ENCODE assay signal across 8 cellular contexts in the genomic region with DNA sequence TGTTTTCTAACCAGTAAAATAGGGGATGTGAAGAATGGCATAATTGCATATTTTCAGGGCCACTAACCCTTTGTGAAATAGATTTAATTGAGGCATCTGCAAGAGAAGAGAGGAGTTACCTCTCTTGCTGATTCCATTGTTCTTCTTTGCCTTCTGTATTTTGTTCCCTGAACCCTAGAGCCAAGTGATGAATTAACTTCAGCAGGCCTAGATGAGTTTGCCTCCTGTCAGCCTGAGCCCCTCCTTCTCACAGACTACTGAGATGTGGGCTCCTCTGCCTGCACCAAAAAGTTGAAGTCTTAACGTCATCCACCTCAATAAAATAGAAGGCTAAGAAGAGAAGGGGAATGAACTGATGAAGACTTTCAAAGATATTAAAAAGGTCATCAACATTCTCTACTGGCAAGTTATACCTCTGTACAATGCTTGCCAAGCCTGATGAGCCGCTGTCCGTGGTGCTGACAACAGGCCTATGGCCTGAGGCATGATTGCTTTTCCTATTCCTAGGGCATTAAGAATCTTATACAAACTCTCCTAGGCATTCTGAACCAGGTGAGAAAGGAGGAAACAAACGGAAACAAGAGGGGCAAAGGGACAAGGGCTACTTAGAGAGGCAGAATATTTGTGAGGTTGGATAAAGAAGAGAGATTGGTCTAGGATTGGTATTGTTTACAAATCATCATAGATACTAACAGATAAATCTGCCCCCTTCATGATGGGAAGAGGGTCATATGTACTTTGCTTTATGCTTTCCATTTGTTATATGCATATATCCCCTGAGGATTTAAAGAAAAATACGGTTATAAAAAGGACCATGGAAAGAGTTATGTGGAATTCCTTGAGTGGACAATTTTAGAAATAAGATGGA. TPM values are rescaled to one million over a fixed set of nuclear protein-coding genes. Genes with fewer than 3 reads are reported as not detected.
DNase-seq lines count a peak whose midpoint lies in the region; ATAC-seq, FAIRE-seq and TF ChIP-seq lines count a peak whose summit lies in the region.

No MANE protein-coding gene starts in this region.

- no TSS peak for BruUV-seq in GM12878 (replicated peaks; lab: Mats Ljungman, UMichigan)

- H3K4me3 Mint-ChIP-seq in naive B cell, result no peak overlapping the region

- no peaks in the 10 kb centered on the region for H4K20me1 ChIP-seq in GM12878 (ENCODE audit: control insufficient read depth, insufficient read depth)

- no peaks in the 10 kb centered on the region for H3K36me3 ChIP-seq in GM12878 (ENCODE audit: control insufficient read depth in 2 of 2, insufficient read depth in 2 of 2, low read length in 1 of 2)

- H3K36me3 Mint-ChIP-seq in naive B cell, result peaks cover 0 to 3% of the 10 kb centered on the region in 2 donors

- no peak for TF ChIP-seq POLR2A in GM12878 (IDR thresholded peaks at IDR 0.05; ENCODE audit: low read depth, low read length)

- H3K9me3 ChIP-seq in GM12878 (replicated peaks; ENCODE audit: control insufficient read depth, insufficient read depth, low read length), result no peaks in the 10 kb centered on the region

- H3K79me2 ChIP-seq in GM12878 (ENCODE audit: control insufficient read depth, insufficient read depth, low read length), result no peaks in the 10 kb centered on the region

- no peak overlapping the region for H3K4me2 ChIP-seq in GM12878 (ENCODE audit: control insufficient read depth, insufficient read depth)

- peaks cover 0 to 27% (median 17%) of the 10 kb centered on the region in 3 donors for H3K27me3 Mint-ChIP-seq in naive B cell

- 0 out of 3 replicates have a peak, but pooled peaks have one; percentile 45 for ATAC-seq in GM12878
- ATAC-seq in naive B cell (ENCODE audit: low read depth in 2 of 2), result no peak
- ATAC-seq in HG02678 (IDR thresholded peaks at IDR 0.05; ENCODE audit: unreplicated experiment), result no peak
- ATAC-seq in HG03342 (IDR thresholded peaks at IDR 0.05; ENCODE audit: unreplicated experiment), result no peak

- no peak overlapping the region for H3K27ac ChIP-seq in GM12878 (ENCODE audit: control insufficient read depth, insufficient read depth)

- H3K4me3 ChIP-seq in GM12865 (ENCODE audit: low read depth, low read length) (no peak overlapping the region), GM12878 (no peak overlapping the region)

- POLR2A ChIA-PET in GM12878 (lab: Charles Lee), result no interaction called here

- no peak overlapping the region for H3K9ac ChIP-seq in GM12878 (ENCODE audit: control insufficient read depth, insufficient read depth, low read length)

- no peak for TF ChIP-seq EP300 in GM12878 (IDR thresholded peaks at IDR 0.05; ENCODE audit: borderline replicate concordance in 1 of 2, control insufficient read depth in 1 of 2, low read depth in 2 of 2, low read length in 2 of 2)

- in situ Hi-C loops in GM12878 (cut with MboI), result no loop called here

- RAD21 ChIA-PET in GM12878 (lab: Charles Lee; ENCODE audit: unreplicated experiment), result no interaction called here

- CTCF ChIA-PET in GM12878 (lab: Yijun Ruan, JAX), result no interaction called here

- TF ChIP-seq CTCF in GM12865 (IDR thresholded peaks at IDR 0.05; ENCODE audit: insufficient read depth, low read depth, low read length, missing control alignments), result no peak
- no peak for TF ChIP-seq CTCF in GM12878 (IDR thresholded peaks at IDR 0.05 in 2 of 3, conservative IDR thresholded peaks at IDR 0.05 in 1 of 3; ENCODE audit: control insufficient read depth in 2 of 3, extremely low read depth in 1 of 3, insufficient read depth in 1 of 3, low read depth in 3 of 3, low read length in 3 of 3)

- SMC1A ChIA-PET in GM12878 (lab: Charles Lee; ENCODE audit: uncharacterized antibody, unreplicated experiment), result interaction anchor here (1.5 kb wide), 1 partner anchor 10 kb away, joined by 5 read pairs; no protein-coding TSS in a partner anchor

- TF ChIP-seq RAD21 in GM12878 (IDR thresholded peaks at IDR 0.05; ENCODE audit: insufficient read depth, low read depth, low read length), result no peak

- H3K27ac Mint-ChIP-seq in naive B cell, result no peak overlapping the region

- no peak for FAIRE-seq in GM12878 (lab: Jason Lieb, UNC)

- H3K27me3 ChIP-seq in GM12878 (replicated peaks in 1 of 2; ENCODE audit: control insufficient read depth in 2 of 2, insufficient read depth in 2 of 2, low read length in 1 of 2), result no peaks in the 10 kb centered on the region

- H3K4me1 ChIP-seq in GM12878 (ENCODE audit: control insufficient read depth, insufficient read depth, low read length), result no peaks in the 10 kb centered on the region

- no peak overlapping the region for H2AFZ ChIP-seq in GM12878 (ENCODE audit: control insufficient read depth, low read depth, low read length)

- peaks cover 0 to 5% (median 0%) of the 10 kb centered on the region in 7 donors for H3K9me3 Mint-ChIP-seq in naive B cell

- WGBS in GM12878 (ENCODE audit: insufficient coverage, insufficient replicate concordance, low lambda C conversion rate, missing lambda C conversion rate), result 28% methylated on average over 5 of the region's 5 CpGs

- H3K4me1 Mint-ChIP-seq in naive B cell, result peaks cover 0 to 8% (median 5%) of the 10 kb centered on the region in 3 donors

- DNase-seq in GM12865 (ENCODE audit: low read depth) (peak; percentile 49), NCI-H146 (lab: John Stamatoyannopoulos, UW) (peak; percentile 26), GM12878 (ENCODE audit: low read depth, low spot score) (no peak), naive B cell (peak; percentile 5), GF-D8 (lab: John Stamatoyannopoulos, UW) (no peak), 8988T (no peak)

- intact Hi-C loops in GM12878 (cut with micrococcal nuclease; ENCODE audit: unreplicated experiment), result no loop called here

TF ChIP-seq in GM12878, 131 proteins besides CTCF, POLR2A, EP300 and RAD21:
- TF ChIP-seq, protein P1, sequence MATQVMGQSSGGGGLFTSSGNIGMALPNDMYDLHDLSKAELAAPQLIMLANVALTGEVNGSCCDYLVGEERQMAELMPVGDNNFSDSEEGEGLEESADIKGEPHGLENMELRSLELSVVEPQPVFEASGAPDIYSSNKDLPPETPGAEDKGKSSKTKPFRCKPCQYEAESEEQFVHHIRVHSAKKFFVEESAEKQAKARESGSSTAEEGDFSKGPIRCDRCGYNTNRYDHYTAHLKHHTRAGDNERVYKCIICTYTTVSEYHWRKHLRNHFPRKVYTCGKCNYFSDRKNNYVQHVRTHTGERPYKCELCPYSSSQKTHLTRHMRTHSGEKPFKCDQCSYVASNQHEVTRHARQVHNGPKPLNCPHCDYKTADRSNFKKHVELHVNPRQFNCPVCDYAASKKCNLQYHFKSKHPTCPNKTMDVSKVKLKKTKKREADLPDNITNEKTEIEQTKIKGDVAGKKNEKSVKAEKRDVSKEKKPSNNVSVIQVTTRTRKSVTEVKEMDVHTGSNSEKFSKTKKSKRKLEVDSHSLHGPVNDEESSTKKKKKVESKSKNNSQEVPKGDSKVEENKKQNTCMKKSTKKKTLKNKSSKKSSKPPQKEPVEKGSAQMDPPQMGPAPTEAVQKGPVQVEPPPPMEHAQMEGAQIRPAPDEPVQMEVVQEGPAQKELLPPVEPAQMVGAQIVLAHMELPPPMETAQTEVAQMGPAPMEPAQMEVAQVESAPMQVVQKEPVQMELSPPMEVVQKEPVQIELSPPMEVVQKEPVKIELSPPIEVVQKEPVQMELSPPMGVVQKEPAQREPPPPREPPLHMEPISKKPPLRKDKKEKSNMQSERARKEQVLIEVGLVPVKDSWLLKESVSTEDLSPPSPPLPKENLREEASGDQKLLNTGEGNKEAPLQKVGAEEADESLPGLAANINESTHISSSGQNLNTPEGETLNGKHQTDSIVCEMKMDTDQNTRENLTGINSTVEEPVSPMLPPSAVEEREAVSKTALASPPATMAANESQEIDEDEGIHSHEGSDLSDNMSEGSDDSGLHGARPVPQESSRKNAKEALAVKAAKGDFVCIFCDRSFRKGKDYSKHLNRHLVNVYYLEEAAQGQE (IDR thresholded peaks at IDR 0.05; ENCODE audit: low read depth, low read length), result peak; percentile 98
- no peak for TF ChIP-seq SUZ12 (IDR thresholded peaks at IDR 0.05; ENCODE audit: unreplicated experiment)

RNA-seq across cellular contexts. Expression of a gene that starts 46.8 kb away (rescaled TPM):
- total RNA-seq in GM12878 (2013; cell fraction: nucleolus; rRNA removed), result 5.0 and 5.7 TPM in 2 replicates
- total RNA-seq in GM12878 (2014; rRNA removed) (17.5 and 24.3 TPM in 2 replicates), GM12878 (2014; rRNA removed; fragmentation: Illumina TruSeq; extraction: Trizol) (20.2 and 20.5 TPM in 2 replicates), GM12878 (2021) (16.6 and 17.6 TPM in 2 replicates)
- polyA plus RNA-seq in GM12878 (2011; ENCODE audit: low read depth), result 7.6 TPM
- polyA plus RNA-seq in GM12878 (2011; rRNA removed) (0.16 and 0.19 TPM in 2 replicates), GM12878 (2014; fragmentation: Illumina TruSeq; extraction: Trizol) (21.2 and 26.2 TPM in 2 replicates), GM12878 (2014; fragmentation: Nextera tagmentation; extraction: Ambion mirVana) (1 to 10 TPM; 5.3 to 7.2 TPM), GM12878 (2014; rRNA removed) (8.3 and 10.8 TPM in 2 replicates), GM12878 (2016; fragmentation: Nextera tagmentation; extraction: Ambion mirVana) (1 to 10 TPM; 4.7 to 5.5 TPM), naive B cell (ENCODE audit: low read depth in 6 of 6) (100 to 1,000 TPM in 5 of 6 donors, 10 to 100 TPM in 1; 69.7 to 206 (median 181) TPM)
- polyA plus RNA-seq in GM12878 (2011; cell fraction: cytosol; rRNA removed), result 0.10 and 0.31 TPM in 2 replicates
- polyA plus RNA-seq in GM12878 (2011; cell fraction: nucleus; rRNA removed), result 0.12 and 0.18 TPM in 2 replicates
- 8.1 and 9.2 TPM in 2 replicates for polyA plus RNA-seq in GM12878 (2012)
- polyA minus RNA-seq in GM12878 (2011; rRNA and poly(A)+ RNA removed), result 0.36 and 0.51 TPM in 2 replicates
- polyA minus RNA-seq in GM12878 (2011; cell fraction: cytosol; rRNA and poly(A)+ RNA removed), result not detected in 2 replicates
- polyA minus RNA-seq in GM12878 (2011; cell fraction: nucleus; rRNA and poly(A)+ RNA removed), result 0.19 TPM in 1 of 2 replicates, not detected in the other

Comparison
In these comparisons a context has a peak if more than half of its experiments do, and no peak if none do; other contexts are left out.
1. DNase-seq: peak in GM12865 (single experiment), NCI-H146 (single experiment) and naive B cell (single experiment); none in GM12878 (single experiment), GF-D8 (single experiment) and 8988T (single experiment).